ENCODE assay signal across 15 cellular contexts in the genomic region with DNA sequence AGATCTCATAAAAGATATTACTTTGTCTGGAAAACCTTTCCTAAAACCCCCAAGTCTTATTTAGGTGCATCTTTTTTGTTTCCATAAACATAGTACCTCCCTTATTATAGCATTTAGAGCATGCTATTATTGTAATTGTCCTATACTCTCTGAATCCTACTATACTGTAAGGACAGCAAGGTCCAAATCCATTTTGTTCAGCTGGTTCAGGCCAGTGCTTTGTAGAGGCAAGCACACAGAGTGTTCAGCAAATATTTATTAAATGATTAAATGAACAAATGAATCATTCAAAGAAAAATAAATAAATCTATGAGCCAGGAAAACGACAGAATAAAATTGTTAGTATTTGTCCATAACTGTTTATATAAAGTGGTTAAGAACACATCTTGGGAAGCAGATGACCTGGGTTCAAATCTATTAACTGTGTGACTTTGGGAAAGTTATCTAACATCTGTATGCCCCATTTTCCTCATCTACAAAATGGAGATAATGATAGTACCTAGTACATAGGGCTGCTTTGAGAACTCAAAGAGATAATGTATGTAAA.
"Had no signal": no experiment of that assay in that cellular context is flagged by ENCODE, and none has a peak within 500 bp of the region (broad histone marks: within the 10 kb centered on the region; RNA-seq: fewer than 3 reads in every experiment).

No MANE protein-coding gene starts in this region.

- DNase-seq: activated CD4-positive, alpha-beta T cell treated with anti-CD3 and anti-CD28 coated beads for 1 hour; activated CD4-positive, alpha-beta T cell treated with anti-CD3 and anti-CD28 coated beads, Interleukin-2, amount 50 U/mL, for 48 hours; activated CD8-positive, alpha-beta memory T cell treated with anti-CD3 and anti-CD28 coated beads, Interleukin-2, amount 10 ng/mL, durations not matched to agents 7 days and 5 days; activated effector memory CD4-positive, alpha-beta T cell treated with anti-CD3 and anti-CD28 coated beads, Interleukin-2, amount 50 U/mL, for 16 hours; activated T-cell treated with anti-CD3 and anti-CD28 coated beads, Interleukin-2, amount 50 U/mL, for 4 hours; esophagus squamous epithelium; foreskin keratinocyte; immature natural killer cell; mesenchymal stem cell; occipital lobe; stimulated activated CD4-positive, alpha-beta T cell treated with anti-CD3 and anti-CD28 coated beads, Interleukin-4, amount 100 ng/mL, for 4 hours; stimulated activated naive CD8-positive, alpha-beta T cell treated with anti-CD3 and anti-CD28 coated beads, Interleukin-15, amount 100 ng/mL, for 72 hours had no signal

- H3K27me3 ChIP-seq: breast epithelium, esophagus squamous epithelium, foreskin keratinocyte had no signal

- FAIRE-seq: endometrium had no signal

- H3K4me1 ChIP-seq: breast epithelium, esophagus squamous epithelium, foreskin keratinocyte had no signal

- H3K36me3 ChIP-seq: breast epithelium had no signal

- H3K4me3 ChIP-seq: breast epithelium, esophagus squamous epithelium, thoracic aorta had no signal

- H3K27ac ChIP-seq: breast epithelium, esophagus squamous epithelium, foreskin keratinocyte had no signal

- H3K9me3 ChIP-seq: breast epithelium, esophagus squamous epithelium, thoracic aorta had no signal

- ATAC-seq: activated CD8-positive, alpha-beta memory T cell treated with anti-CD3 and anti-CD28 coated beads, Interleukin-2, amount 10 ng/mL, durations not matched to agents 7 days and 5 days; activated T-cell treated with anti-CD3 and anti-CD28 coated beads, Interleukin-2, amount 50 U/mL, for 4 hours; foreskin keratinocyte; stimulated activated naive CD8-positive, alpha-beta T cell treated with anti-CD3 and anti-CD28 coated beads, Interleukin-15, amount 100 ng/mL, for 72 hours had no signal
